ENCODE assay signal across 31 cellular contexts in the genomic region with DNA sequence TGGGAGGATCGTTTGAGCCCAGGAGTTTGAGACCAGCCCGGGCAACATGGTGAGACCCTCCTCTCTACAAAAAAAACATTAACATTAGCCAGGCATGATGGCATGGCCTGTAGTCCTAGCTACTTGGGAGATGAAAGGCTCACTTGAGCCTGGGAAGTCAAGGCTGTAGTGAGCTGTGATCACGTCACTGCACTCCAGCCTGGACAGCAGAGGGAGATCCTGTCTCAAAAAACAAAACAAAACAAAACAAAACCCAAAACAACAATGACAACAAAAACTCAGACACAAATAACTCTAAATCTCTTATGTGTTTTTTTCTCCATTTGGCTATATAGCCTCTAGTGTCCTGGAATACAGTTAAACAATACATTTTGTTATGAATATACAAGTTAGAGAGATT.
DNase-seq lines count a peak whose midpoint lies in the region; ATAC-seq and TF ChIP-seq lines count a peak whose summit lies in the region.
"Had no signal": no experiment of that assay in that cellular context is flagged by ENCODE, and none has a peak within 500 bp of the region (broad histone marks: within the 10 kb centered on the region; RNA-seq: fewer than 3 reads in every experiment).

No MANE protein-coding gene starts in this region.

- no peak overlapping the region for H3K4me3 ChIP-seq in GM12864 (ENCODE audit: low read depth, low read length)
- no peak overlapping the region for H3K4me3 ChIP-seq in HEK293 (ENCODE audit: low read depth, low read length)
- H3K4me3 ChIP-seq: BLaER1 treated with 17β-estradiol and CSF1 and Interleukin-3, amounts not matched to agents 10 nM and 100 nM; dorsolateral prefrontal cortex; gastroesophageal sphincter; hepatocyte; left lung; spleen had no signal

- CTCF ChIA-PET in HEK293 (lab: Yijun Ruan, JAX) = interaction anchor here (0.6 to 1.0 kb wide), 3 partner anchors 51 to 719 kb away, joined by 3 read pairs; no protein-coding TSS in a partner anchor

- no peak for DNase-seq in GM12864 (ENCODE audit: low read depth)
- peak; percentile 1 for DNase-seq in amniotic epithelial cell (ENCODE audit: low read depth)
- peak; percentile 47 for DNase-seq in left kidney (ENCODE audit: low read depth, low spot score)
- DNase-seq in NCI-H2227 (lab: John Stamatoyannopoulos, UW; ENCODE audit: unreplicated experiment) = no peak
- no peak for DNase-seq in NCI-H2107 (lab: John Stamatoyannopoulos, UW)
- no peak for DNase-seq in glomerular visceral epithelial cell (ENCODE audit: extremely low spot score)
- DNase-seq: activated CD4-positive, alpha-beta T cell treated with anti-CD3 and anti-CD28 coated beads for 1 hour; amygdala; dorsolateral prefrontal cortex; GF-D8; IMR-90; left lung; mesendoderm; NCI-H1092; NCI-H1694 treated with DMSO at 0.1 percent for 48 hours; NCI-H2171 treated with DMSO at 0.1 percent for 48 hours; NCI-H510A treated with DMSO at 0.1 percent for 48 hours; posterior cingulate gyrus; right cardiac atrium; SHP77 treated with DMSO at 0.1 percent for 48 hours; spleen; stimulated activated CD4-positive, alpha-beta T cell treated with anti-CD3 and anti-CD28 coated beads, Interleukin-2, amount 100 ng/mL, for 24 hours; stimulated activated naive CD8-positive, alpha-beta T cell treated with anti-CD3 and anti-CD28 coated beads, Interleukin-15, Interleukin-2, amounts not matched to agents 100 U/mL and 50 U/mL, for 24 hours; SW 1271 had no signal

- H3K36me3 ChIP-seq in HEK293 (ENCODE audit: control insufficient read depth in 2 of 2, insufficient read depth in 1 of 2, low read length in 2 of 2) = no peaks in the 10 kb centered on the region
- H3K36me3 ChIP-seq: BLaER1 treated with 17β-estradiol and CSF1 and Interleukin-3, amounts not matched to agents 10 nM and 100 nM; brain microvascular endothelial cell; gastroesophageal sphincter; left lung; spleen had no signal

- no peaks in the 10 kb centered on the region for H3K4me1 ChIP-seq in HEK293 (ENCODE audit: control insufficient read depth, insufficient read depth, low read length)
- H3K4me1 ChIP-seq: BLaER1 treated with 17β-estradiol and CSF1 and Interleukin-3, amounts not matched to agents 10 nM and 100 nM; gastroesophageal sphincter; left lung; spleen had no signal

- TF ChIP-seq CTCF in GM12864 (IDR thresholded peaks at IDR 0.05; ENCODE audit: low read depth, low read length, missing control alignments) (peak; percentile 24), HEK293 (tag by site-specific recombination; IDR thresholded peaks at IDR 0.05) (peak; percentile 35; the same call in 1 of the 2 replicates)

- POLR2A ChIA-PET in HEK293 (lab: Yijun Ruan, JAX) = no interaction called here

- no peak for ATAC-seq in GM18858 (IDR thresholded peaks at IDR 0.05; ENCODE audit: unreplicated experiment)
- ATAC-seq: activated T-helper 17 cell treated with anti-CD3 and anti-CD28 coated beads, Interleukin-2, amount 50 U/mL, for 72 hours; gastroesophageal sphincter; left lung; right cardiac atrium; stimulated activated naive CD8-positive, alpha-beta T cell treated with anti-CD3 and anti-CD28 coated beads, Interleukin-15, Interleukin-2, amounts not matched to agents 100 U/mL and 50 U/mL, for 24 hours had no signal

- H3K9me3 ChIP-seq in HEK293 (ENCODE audit: control insufficient read depth, insufficient read depth, low read depth, low read length) = no peaks in the 10 kb centered on the region; the same call in 1 of the 2 replicates
- H3K9me3 ChIP-seq: gastroesophageal sphincter, left lung had no signal

- H3K27ac ChIP-seq in HEK293 (ENCODE audit: extremely low read depth, low read depth, low read length) = no peak overlapping the region
- H3K27ac ChIP-seq: BLaER1 treated with 17β-estradiol and CSF1 and Interleukin-3, amounts not matched to agents 10 nM and 100 nM; brain microvascular endothelial cell; dorsolateral prefrontal cortex; gastroesophageal sphincter; hepatocyte; left lung; spleen had no signal

TF ChIP-seq in HEK293, 187 proteins besides CTCF, POLR2A, EP300 and RAD21:
- peak; percentile 36 for TF ChIP-seq ZNF654 (tag by site-specific recombination; IDR thresholded peaks at IDR 0.05; ENCODE audit: low read depth)
- no peak for TF ChIP-seq ZNF629 (tag by site-specific recombination; IDR thresholded peaks at IDR 0.05)

Comparison
In these comparisons a context has a peak if more than half of its experiments do, and no peak if none do; other contexts are left out.
1. DNase-seq: peak in amniotic epithelial cell (single experiment) and left kidney (single experiment); none in GM12864 (single experiment), NCI-H2227 (single experiment), NCI-H2107 (single experiment) and glomerular visceral epithelial cell (single experiment).